Comparison of ENCODE assay signal across 11 cellular contexts in genomic region chr4:3257125-3257690, GRCh38. TPM values are rescaled to one million over a fixed set of nuclear protein-coding genes. Genes with fewer than 3 reads are reported as not detected.
DNase-seq lines count a peak whose midpoint lies in the region; ATAC-seq, FAIRE-seq and TF ChIP-seq lines count a peak whose summit lies in the region.
"Had no signal": no experiment of that assay in that cellular context is flagged by ENCODE, and none has a peak within 500 bp of the region (broad histone marks: within the 10 kb centered on the region; RNA-seq: fewer than 3 reads in every experiment).

No MANE protein-coding gene starts in this region.

- H3K4me1 ChIP-seq in keratinocyte (ENCODE audit: control insufficient read depth, extremely low read depth, insufficient read depth, low read length) (peaks cover 3% of the 10 kb centered on the region), vagina (no peaks in the 10 kb centered on the region)

- no peaks in the 10 kb centered on the region for H3K9me3 ChIP-seq in keratinocyte (ENCODE audit: control insufficient read depth, low read depth, low read length)
- H3K9me3 ChIP-seq in vagina = no peaks in the 10 kb centered on the region
- H3K9me3 ChIP-seq: thoracic aorta had no signal

- H3K4me3 ChIP-seq in keratinocyte (ENCODE audit: control insufficient read depth in 2 of 3, extremely low read depth in 1 of 3, insufficient read depth in 2 of 3, low read depth in 1 of 3, low read length in 3 of 3) = no peak overlapping the region
- no peak overlapping the region for H3K4me3 ChIP-seq in vagina
- H3K4me3 ChIP-seq: thoracic aorta had no signal

- no peak overlapping the region for H3K9ac ChIP-seq in keratinocyte (ENCODE audit: control insufficient read depth, extremely low read depth, insufficient read depth, low read length)

- peak; percentile 19 for ATAC-seq in HG02798 (IDR thresholded peaks at IDR 0.05; ENCODE audit: poor library complexity, unreplicated experiment)
- ATAC-seq in GM19035 (IDR thresholded peaks at IDR 0.05; ENCODE audit: unreplicated experiment) = no peak
- ATAC-seq: CD8-positive, alpha-beta T cell had no signal

- peaks cover 4% of the 10 kb centered on the region for H3K27me3 ChIP-seq in keratinocyte (ENCODE audit: control insufficient read depth, extremely low read depth, insufficient read depth, low read length)
- no peaks in the 10 kb centered on the region for H3K27me3 ChIP-seq in vagina

- no peak overlapping the region for H2AFZ ChIP-seq in keratinocyte (ENCODE audit: control insufficient read depth, low read length)

- dilution Hi-C loops in keratinocyte (cut with MboI; ENCODE audit: extremely low pct_ligation_motif_present, low sequenced_read_pairs) = no loop called here

- H3K27ac ChIP-seq in keratinocyte (ENCODE audit: control insufficient read depth, insufficient read depth, low read length) = no peak overlapping the region
- H3K27ac ChIP-seq in vagina = no peak overlapping the region
- H3K27ac ChIP-seq: thoracic aorta had no signal

- FAIRE-seq in keratinocyte (lab: Jason Lieb, UNC) = no peak

- H4K20me1 ChIP-seq in keratinocyte (ENCODE audit: control insufficient read depth, extremely low read depth, insufficient read depth, low read length) = no peaks in the 10 kb centered on the region

- H3K79me2 ChIP-seq in keratinocyte (ENCODE audit: control insufficient read depth, insufficient read depth, low read length) = no peaks in the 10 kb centered on the region

- TF ChIP-seq CTCF in keratinocyte (optimal IDR thresholded peaks at IDR 0.05 in 1 of 3, IDR thresholded peaks at IDR 0.05 in 1 of 3, conservative IDR thresholded peaks at IDR 0.05 in 1 of 3; ENCODE audit: extremely low read depth in 1 of 3, insufficient read depth in 2 of 3, low read length in 3 of 3) = no peak
- TF ChIP-seq CTCF in vagina (IDR thresholded peaks at IDR 0.05) = no peak

- peak; percentile 88 for DNase-seq in COLO668 (lab: John Stamatoyannopoulos, UW; ENCODE audit: unreplicated experiment)
- peak; percentile 51 for DNase-seq in NCI-H345 treated with DMSO at 0.1 percent for 48 hours (lab: John Stamatoyannopoulos, UW; ENCODE audit: unreplicated experiment)
- peak; percentile 9 for DNase-seq in keratinocyte (ENCODE audit: low read depth, low spot score)
- no peak for DNase-seq in stimulated activated CD4-positive, alpha-beta T cell treated with anti-CD3 and anti-CD28 coated beads, Interleukin-15, amount 100 ng/mL, for 24 hours
- no peak for DNase-seq in vagina (ENCODE audit: extremely low spot score in 2 of 2)
- no peak for DNase-seq in erythroblast (lab: John Stamatoyannopoulos, UW)
- DNase-seq: CD8-positive, alpha-beta T cell; stimulated activated CD4-positive, alpha-beta T cell treated with anti-CD3 and anti-CD28 coated beads, Interleukin-4, amount 100 ng/mL, for 1 hour had no signal

- TF ChIP-seq POLR2A in vagina (IDR thresholded peaks at IDR 0.05) (no peak), erythroblast (IDR thresholded peaks at IDR 0.05; ENCODE audit: low read length) (no peak)

- no peak overlapping the region for H3K4me2 ChIP-seq in keratinocyte (ENCODE audit: control insufficient read depth, extremely low read depth, insufficient read depth, low read depth, low read length)

- H3K36me3 ChIP-seq in keratinocyte (ENCODE audit: control insufficient read depth in 2 of 2, extremely low read depth in 1 of 2, insufficient read depth in 2 of 2, low read length in 2 of 2) (no peaks in the 10 kb centered on the region), vagina (no peaks in the 10 kb centered on the region)
- H3K36me3 ChIP-seq: thoracic aorta had no signal

- intact Hi-C loops in vagina (cut with DNase I) = no loop called here

- no peaks in the 10 kb centered on the region for H3K9me1 ChIP-seq in keratinocyte (ENCODE audit: control insufficient read depth, extremely low read depth, insufficient read depth, low read length)

RNA-seq across cellular contexts. Expression of gene MSANTD1, which starts 8.2 kb away (rescaled TPM):
- polyA plus RNA-seq in keratinocyte = 0.05 to 0.13 TPM in 2 of 3 replicates, not detected in the other
- polyA plus RNA-seq in keratinocyte (2011; ENCODE audit: low read depth) = not detected
- polyA plus RNA-seq in keratinocyte (2011; cell fraction: cytosol; rRNA removed) = not detected in 2 replicates
- 0.70 and 1.1 TPM in 2 replicates for polyA plus RNA-seq in keratinocyte (2011; cell fraction: nucleus; rRNA removed)
- polyA plus RNA-seq in keratinocyte (2012; ENCODE audit: low replicate concordance) = 0.06 and 0.21 TPM in 2 replicates
- polyA minus RNA-seq in keratinocyte = 0.30 to 0.93 TPM (median 0.33 TPM) in 3 replicates
- polyA minus RNA-seq in keratinocyte (2011; cell fraction: cytosol; rRNA and poly(A)+ RNA removed) = not detected
- 1.6 and 4.0 TPM in 2 replicates for polyA minus RNA-seq in keratinocyte (2011; cell fraction: nucleus; rRNA and poly(A)+ RNA removed)
- total RNA-seq in vagina = 0.49 TPM

RNA-seq across cellular contexts. Expression of gene RGS12, which starts 35.6 kb away (rescaled TPM):
- polyA plus RNA-seq in keratinocyte = 25.2 to 43.6 TPM (median 34.0 TPM) in 3 replicates
- polyA plus RNA-seq in keratinocyte (2011; ENCODE audit: low read depth) = 30.3 TPM
- polyA plus RNA-seq in keratinocyte (2011; cell fraction: cytosol; rRNA removed) = 16.7 and 31.8 TPM in 2 replicates
- polyA plus RNA-seq in keratinocyte (2011; cell fraction: nucleus; rRNA removed) = 65.7 and 72.3 TPM in 2 replicates
- polyA plus RNA-seq in keratinocyte (2012; ENCODE audit: low replicate concordance) = 52.5 and 56.8 TPM in 2 replicates
- polyA minus RNA-seq in keratinocyte = 28.3 to 64.5 TPM (median 33.2 TPM) in 3 replicates
- polyA minus RNA-seq in keratinocyte (2011; cell fraction: cytosol; rRNA and poly(A)+ RNA removed) = 60.2 TPM
- polyA minus RNA-seq in keratinocyte (2011; cell fraction: nucleus; rRNA and poly(A)+ RNA removed) = 46.2 and 130 TPM in 2 replicates
- total RNA-seq in vagina = 64.8 TPM

Comparison
In these comparisons a context has a peak if more than half of its experiments do, and no peak if none do; other contexts are left out.
1. DNase-seq: peak in COLO668 (single experiment), NCI-H345 treated with DMSO at 0.1 percent for 48 hours (single experiment) and keratinocyte (single experiment); none in stimulated activated CD4-positive, alpha-beta T cell treated with anti-CD3 and anti-CD28 coated beads, Interleukin-15, amount 100 ng/mL, for 24 hours (single experiment), vagina (0 of 2) and erythroblast (0 of 2).